24 cellular contexts compared by ENCODE assay signal in genomic region chr11:120756931-120757330, GRCh38.
DNase-seq lines count a peak whose midpoint lies in the region; ATAC-seq, FAIRE-seq and TF ChIP-seq lines count a peak whose summit lies in the region.
"Had no signal": no experiment of that assay in that cellular context is flagged by ENCODE, and none has a peak within 500 bp of the region (broad histone marks: within the 10 kb centered on the region; RNA-seq: fewer than 3 reads in every experiment).

No MANE protein-coding gene starts in this region.

- H3K36me3 Mint-ChIP-seq in Caco-2 (ENCODE audit: insufficient read depth, unreplicated experiment), result no peaks in the 10 kb centered on the region
- H3K36me3 Mint-ChIP-seq: activated naive CD8-positive, alpha-beta T cell; mesothelial cell of epicardium had no signal

- intact Hi-C loops in Caco-2 (cut with micrococcal nuclease; ENCODE audit: unreplicated experiment) (no loop called here), Panc1 (cut with micrococcal nuclease; ENCODE audit: unreplicated experiment) (no loop called here)

- POLR2A ChIA-PET in Caco-2 (lab: Charles Lee) (no interaction called here), Panc1 (lab: Charles Lee) (no interaction called here)

- peak; percentile 68 for FAIRE-seq in GM18507 (lab: Jason Lieb, UNC)
- FAIRE-seq: astrocyte had no signal

- peaks cover 2% of the 10 kb centered on the region for H3K27me3 Mint-ChIP-seq in Caco-2 (ENCODE audit: insufficient read depth, unreplicated experiment)

- CTCF ChIA-PET in Caco-2 (lab: Charles Lee), result interaction anchor here (1.0 to 1.3 kb wide), 3 partner anchors 10 to 196 kb away, joined by 3 read pairs; no protein-coding TSS in a partner anchor
- CTCF ChIA-PET in Panc1 (lab: Charles Lee), result no interaction called here

- no peaks in the 10 kb centered on the region for H3K4me1 Mint-ChIP-seq in Caco-2 (ENCODE audit: low read depth, unreplicated experiment)
- H3K4me1 Mint-ChIP-seq: mesothelial cell of epicardium had no signal

- H3K4me3 Mint-ChIP-seq in Caco-2 (ENCODE audit: unreplicated experiment), result no peak overlapping the region
- H3K4me3 Mint-ChIP-seq: activated naive CD8-positive, alpha-beta T cell; mesothelial cell of epicardium; nephron progenitor cell had no signal

- BruUV-seq in Caco-2 (replicated peaks; lab: Mats Ljungman, UMichigan) (no TSS peak), Panc1 (replicated peaks; lab: Mats Ljungman, UMichigan) (no TSS peak)

- H3K4me3 ChIP-seq in Caco-2 (ENCODE audit: low read depth, low read length), result no peak overlapping the region
- no peak overlapping the region for H3K4me3 ChIP-seq in Panc1 (ENCODE audit: low read depth in 2 of 2, low read length in 2 of 2)
- no peak overlapping the region for H3K4me3 ChIP-seq in MG63
- H3K4me3 ChIP-seq: BLaER1 treated with 17β-estradiol and CSF1 and Interleukin-3, amounts not matched to agents 10 nM and 100 nM; heart right ventricle; left ventricle myocardium inferior; SJSA1; testis had no signal

- no peak overlapping the region for H3K27ac ChIP-seq in Panc1 (ENCODE audit: low read length)
- H3K27ac ChIP-seq: BLaER1 treated with 17β-estradiol and CSF1 and Interleukin-3, amounts not matched to agents 10 nM and 100 nM; heart right ventricle; left ventricle myocardium inferior; SJSA1; testis; VCaP had no signal

- H3K9me3 ChIP-seq in Caco-2 (no peaks in the 10 kb centered on the region), Panc1 (ENCODE audit: control insufficient read depth, insufficient read depth, low read depth, low read length) (no peaks in the 10 kb centered on the region), MG63 (no peaks in the 10 kb centered on the region)
- H3K9me3 ChIP-seq: BLaER1 treated with 17β-estradiol and CSF1 and Interleukin-3, amounts not matched to agents 10 nM and 100 nM; heart right ventricle; left ventricle myocardium inferior; SJSA1; testis had no signal

- DNase-seq in Caco-2 (peak in 1 of 2 experiments; percentile 48), GM18507 (ENCODE audit: extremely low spot score, insufficient read length, low read depth) (no peak), Panc1 (ENCODE audit: low read depth, low spot score) (no peak), iPS-NIHi11 (ENCODE audit: low spot score) (peak; percentile 8), MG63 (no peak), NCI-H82 treated with DMSO at 0.1 percent for 48 hours (lab: John Stamatoyannopoulos, UW; ENCODE audit: unreplicated experiment) (no peak)
- no peak for DNase-seq in activated effector memory CD4-positive, alpha-beta T cell treated with Interleukin-2 at 50 U/mL for 16 hours
- DNase-seq: ACHN; activated CD4-positive, alpha-beta T cell treated with anti-CD3 and anti-CD28 coated beads, Interleukin-2, amount 50 U/mL, for 1 hour; central memory CD4-positive, alpha-beta T cell; heart right ventricle; left ventricle myocardium inferior; NCI-H1436; NCI-H82; nephron progenitor cell; T-helper 2 cell; testis had no signal

- TF ChIP-seq CTCF in Caco-2 (IDR thresholded peaks at IDR 0.05; ENCODE audit: insufficient read depth in 1 of 2, low read depth in 1 of 2, low read length in 1 of 2, severe bottlenecking in 1 of 2, unreplicated experiment in 1 of 2) (peak; percentile 22 to 58), Panc1 (IDR thresholded peaks at IDR 0.05) (no peak)

- in situ Hi-C loops in Panc1 (cut with HindIII; ENCODE audit: low pct_unique_long_range_greater_than_20kb, low sequenced_read_pairs), result no loop called here

- H3K36me3 ChIP-seq in Caco-2 (ENCODE audit: control insufficient read depth, insufficient read depth, low read length) (no peaks in the 10 kb centered on the region), Panc1 (ENCODE audit: control insufficient read depth, insufficient read depth, low read length) (no peaks in the 10 kb centered on the region), MG63 (no peaks in the 10 kb centered on the region)
- H3K36me3 ChIP-seq: BLaER1 treated with 17β-estradiol and CSF1 and Interleukin-3, amounts not matched to agents 10 nM and 100 nM; heart right ventricle; left ventricle myocardium inferior; SJSA1 had no signal

- H3K27me3 ChIP-seq in Caco-2 (replicated peaks; ENCODE audit: control insufficient read depth, insufficient read depth, low read length) (no peaks in the 10 kb centered on the region), Panc1 (ENCODE audit: control insufficient read depth, insufficient read depth, low read length) (no peaks in the 10 kb centered on the region), MG63 (no peaks in the 10 kb centered on the region)
- H3K27me3 ChIP-seq: BLaER1 treated with 17β-estradiol and CSF1 and Interleukin-3, amounts not matched to agents 10 nM and 100 nM; SJSA1; testis had no signal

- H3K9me3 Mint-ChIP-seq in Caco-2 (ENCODE audit: unreplicated experiment), result no peaks in the 10 kb centered on the region
- H3K9me3 Mint-ChIP-seq: mesothelial cell of epicardium, nephron progenitor cell had no signal

- no peaks in the 10 kb centered on the region for H3K4me1 ChIP-seq in Caco-2
- H3K4me1 ChIP-seq in Panc1 (ENCODE audit: control insufficient read depth, insufficient read depth, low read length), result no peaks in the 10 kb centered on the region
- H3K4me1 ChIP-seq: BLaER1 treated with 17β-estradiol and CSF1 and Interleukin-3, amounts not matched to agents 10 nM and 100 nM; heart right ventricle; left ventricle myocardium inferior; SJSA1; testis had no signal

- no peak overlapping the region for H3K27ac Mint-ChIP-seq in Caco-2 (ENCODE audit: unreplicated experiment)
- H3K27ac Mint-ChIP-seq: activated naive CD8-positive, alpha-beta T cell; mesothelial cell of epicardium; nephron progenitor cell had no signal

- ATAC-seq in Panc1 (peak; percentile 68; the same call in 1 of the 2 replicates), HG02884 (IDR thresholded peaks at IDR 0.05; ENCODE audit: unreplicated experiment) (no peak)
- ATAC-seq: heart right ventricle had no signal
